Comparison of ENCODE assay signal across 30 cellular contexts in genomic region chr9:136222896-136223266, GRCh38. TPM values are rescaled to one million over a fixed set of nuclear protein-coding genes. Genes with fewer than 3 reads are reported as not detected.
"Had no signal": no experiment of that assay in that cellular context is flagged by ENCODE, and none has a peak within 500 bp of the region (broad histone marks: within the 10 kb centered on the region; RNA-seq: fewer than 3 reads in every experiment).

No MANE protein-coding gene starts in this region.

- H3K9me3 Mint-ChIP-seq: activated CD4-positive, alpha-beta memory T cell treated with anti-CD3 and anti-CD28 coated beads for 36 hours; activated naive CD4-positive, alpha-beta T cell treated with anti-CD3 and anti-CD28 coated beads, Interleukin-2, amount 10 ng/mL, durations not matched to agents 7 days and 5 days; activated naive CD8-positive, alpha-beta T cell treated with anti-CD3 and anti-CD28 coated beads, Interleukin-2, amount 50 U/mL, for 24 hours; activated T-cell treated with anti-CD3 and anti-CD28 coated beads, Interleukin-2, amount 50 U/mL, for 72 hours; dendritic cell treated with granulocyte-macrophage colony-stimulating factor and Interleukin-4, amounts not matched to agents 40 ng/mL and 50 ng/mL, for 4 days; natural killer cell treated with Interleukin-12 subunit alpha and Interleukin-12 subunit beta and Interleukin-15 and Interleukin-18, amount 100 ng/mL, for 72 hours; stimulated activated naive CD8-positive, alpha-beta T cell treated with anti-CD3 and anti-CD28 coated beads, Interleukin-15, Interleukin-2, amounts not matched to agents 100 ng/mL and 50 ng/mL, for 24 hours had no signal

- H3K27ac Mint-ChIP-seq: activated CD4-positive, alpha-beta memory T cell treated with anti-CD3 and anti-CD28 coated beads for 36 hours; activated naive CD4-positive, alpha-beta T cell treated with anti-CD3 and anti-CD28 coated beads, Interleukin-2, amount 10 ng/mL, durations not matched to agents 7 days and 5 days; activated naive CD8-positive, alpha-beta T cell treated with anti-CD3 and anti-CD28 coated beads, Interleukin-2, amount 50 U/mL, for 24 hours; activated T-cell treated with anti-CD3 and anti-CD28 coated beads, Interleukin-2, amount 50 U/mL, for 72 hours; dendritic cell treated with granulocyte-macrophage colony-stimulating factor and Interleukin-4, amounts not matched to agents 40 ng/mL and 50 ng/mL, for 4 days; natural killer cell treated with Interleukin-12 subunit alpha and Interleukin-12 subunit beta and Interleukin-15 and Interleukin-18, amount 100 ng/mL, for 72 hours; stimulated activated naive CD8-positive, alpha-beta T cell treated with anti-CD3 and anti-CD28 coated beads, Interleukin-15, Interleukin-2, amounts not matched to agents 100 ng/mL and 50 ng/mL, for 24 hours had no signal

- ATAC-seq: activated naive CD8-positive, alpha-beta T cell treated with anti-CD3 and anti-CD28 coated beads, Interleukin-2, amount 50 U/mL, for 24 hours; activated T-cell treated with anti-CD3 and anti-CD28 coated beads, Interleukin-2, amount 50 U/mL, for 72 hours; left ventricle myocardium superior; natural killer cell treated with Interleukin-12 subunit alpha and Interleukin-12 subunit beta and Interleukin-15 and Interleukin-18, amount 100 ng/mL, for 72 hours; pancreas; psoas muscle had no signal

- H3K36me3 Mint-ChIP-seq: natural killer cell treated with Interleukin-12 subunit alpha and Interleukin-12 subunit beta and Interleukin-15 and Interleukin-18, amount 100 ng/mL, for 72 hours had no signal

- H3K27me3 Mint-ChIP-seq: activated CD4-positive, alpha-beta memory T cell treated with anti-CD3 and anti-CD28 coated beads for 36 hours; activated naive CD4-positive, alpha-beta T cell treated with anti-CD3 and anti-CD28 coated beads, Interleukin-2, amount 10 ng/mL, durations not matched to agents 7 days and 5 days; activated naive CD8-positive, alpha-beta T cell treated with anti-CD3 and anti-CD28 coated beads, Interleukin-2, amount 50 U/mL, for 24 hours; dendritic cell treated with granulocyte-macrophage colony-stimulating factor and Interleukin-4, amounts not matched to agents 40 ng/mL and 50 ng/mL, for 4 days; natural killer cell treated with Interleukin-12 subunit alpha and Interleukin-12 subunit beta and Interleukin-15 and Interleukin-18, amount 100 ng/mL, for 72 hours; stimulated activated naive CD8-positive, alpha-beta T cell treated with anti-CD3 and anti-CD28 coated beads, Interleukin-15, Interleukin-2, amounts not matched to agents 100 ng/mL and 50 ng/mL, for 24 hours had no signal

- H3K4me3 Mint-ChIP-seq: activated CD4-positive, alpha-beta memory T cell treated with anti-CD3 and anti-CD28 coated beads for 36 hours; activated naive CD4-positive, alpha-beta T cell treated with anti-CD3 and anti-CD28 coated beads, Interleukin-2, amount 10 ng/mL, durations not matched to agents 7 days and 5 days; activated naive CD8-positive, alpha-beta T cell treated with anti-CD3 and anti-CD28 coated beads, Interleukin-2, amount 50 U/mL, for 24 hours; activated T-cell treated with anti-CD3 and anti-CD28 coated beads, Interleukin-2, amount 50 U/mL, for 72 hours; dendritic cell treated with granulocyte-macrophage colony-stimulating factor and Interleukin-4, amounts not matched to agents 40 ng/mL and 50 ng/mL, for 4 days; natural killer cell treated with Interleukin-12 subunit alpha and Interleukin-12 subunit beta and Interleukin-15 and Interleukin-18, amount 100 ng/mL, for 72 hours; stimulated activated naive CD8-positive, alpha-beta T cell treated with anti-CD3 and anti-CD28 coated beads, Interleukin-15, Interleukin-2, amounts not matched to agents 100 ng/mL and 50 ng/mL, for 24 hours had no signal

- DNase-seq: activated CD4-positive, alpha-beta memory T cell treated with anti-CD3 and anti-CD28 coated beads for 36 hours; activated CD4-positive, alpha-beta T cell treated with anti-CD3 and anti-CD28 coated beads for 48 hours; activated CD4-positive, CD25-positive, alpha-beta regulatory T cell; activated effector memory CD4-positive, alpha-beta T cell treated with Interleukin-2 at 50 U/mL for 16 hours; activated naive CD4-positive, alpha-beta T cell treated with anti-CD3 and anti-CD28 coated beads, Interleukin-2, amount 10 ng/mL, durations not matched to agents 7 days and 5 days; activated naive CD8-positive, alpha-beta T cell treated with anti-CD3 and anti-CD28 coated beads, Interleukin-2, amount 50 U/mL, for 24 hours; activated T-cell treated with anti-CD3 and anti-CD28 coated beads, Interleukin-2, amount 50 U/mL, for 72 hours; effector CD4-positive, alpha-beta T cell; glutamatergic neuron; left ventricle myocardium superior; mammary epithelial cell; midbrain; psoas muscle; stimulated activated CD4-positive, alpha-beta T cell treated with anti-CD3 and anti-CD28 coated beads, Interleukin-12 subunit alpha, Interleukin-12 subunit beta, amount 100 ng/mL, for 4 hours; stimulated activated CD4-positive, alpha-beta T cell treated with anti-CD3 and anti-CD28 coated beads, Interleukin-4, amount 100 ng/mL, for 4 hours; substantia nigra; T-helper 9 cell; thyroid gland had no signal

RNA-seq across cellular contexts. Expression of gene LHX3, which starts 18.0 kb away (rescaled TPM):
- total RNA-seq: activated CD4-positive, alpha-beta memory T cell treated with anti-CD3 and anti-CD28 coated beads for 36 hours; cardiac muscle cell; cerebellum; esophagus muscularis mucosa; frontal cortex; hepatocyte; left ventricle myocardium superior; mammary epithelial cell; pancreas; psoas muscle; skeletal muscle tissue; T-helper 1 cell treated with Interleukin-12 subunit alpha and Interleukin-12 subunit beta and Interleukin-4 antibody, amounts not matched to agents 30 ng/mL and 1 ng/mL, for 36 hours; thyroid gland; ureter had no signal
